Comparison of ENCODE assay signal across 13 cellular contexts in the genomic region with DNA sequence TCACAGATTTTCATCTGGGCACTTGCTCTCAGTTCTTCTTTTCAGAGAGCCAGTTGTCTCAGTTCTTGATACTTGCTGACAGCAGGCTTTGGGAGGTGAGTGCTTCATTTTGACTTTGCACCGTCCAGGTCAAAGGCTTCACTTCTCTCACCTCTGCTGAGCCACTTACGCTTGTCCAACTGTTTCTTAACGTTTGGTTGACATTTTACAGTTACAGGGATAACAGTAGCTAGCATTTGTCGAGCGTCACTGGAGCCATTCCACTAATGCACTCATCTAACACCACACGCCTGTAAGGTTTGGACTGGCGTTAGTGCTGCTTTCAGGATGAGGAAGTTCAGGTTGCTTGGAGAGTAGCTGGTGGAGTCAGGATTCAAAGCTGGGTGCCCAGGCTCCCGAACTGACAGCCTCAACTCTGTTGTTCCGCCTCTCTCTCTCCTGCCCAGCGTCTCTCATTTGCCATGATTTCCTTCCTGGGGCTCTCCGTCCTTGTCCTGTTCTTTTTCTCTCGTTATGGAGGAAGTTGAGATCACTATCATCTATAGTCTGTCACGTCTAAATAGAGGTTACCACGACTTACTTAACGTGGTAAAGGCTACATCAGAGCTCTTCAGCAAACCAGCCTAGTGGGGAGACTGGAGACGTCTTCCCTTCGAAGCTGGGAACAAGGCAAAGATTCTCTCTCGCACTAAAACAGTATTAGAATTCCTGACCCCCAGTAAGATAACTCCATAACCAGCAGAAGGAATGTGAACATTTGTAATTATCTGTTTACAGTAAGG.
DNase-seq lines count a peak whose midpoint lies in the region; ATAC-seq and TF ChIP-seq lines count a peak whose summit lies in the region.
"Had no signal": no experiment of that assay in that cellular context is flagged by ENCODE, and none has a peak within 500 bp of the region (broad histone marks: within the 10 kb centered on the region; RNA-seq: fewer than 3 reads in every experiment).

No MANE protein-coding gene starts in this region.

- no peaks in the 10 kb centered on the region for H3K4me1 Mint-ChIP-seq in WTC11

- peak overlapping the region; percentile 56 for H3K27ac Mint-ChIP-seq in WTC11

- H3K36me3 ChIP-seq in BLaER1 treated with 17β-estradiol and CSF1 and Interleukin-3, amounts not matched to agents 10 nM and 100 nM, result peaks cover 4 to 42% (median 18%) of the 10 kb centered on the region in 11 experiments; a peak in 20 of 22 replicates
- H3K36me3 ChIP-seq in left lung, result peaks cover 0 to 2% of the 10 kb centered on the region in 2 donors
- H3K36me3 ChIP-seq: uterus had no signal

- no peaks in the 10 kb centered on the region for H3K27me3 ChIP-seq in BLaER1 treated with 17β-estradiol and CSF1 and Interleukin-3, amounts not matched to agents 10 nM and 100 nM
- no peaks in the 10 kb centered on the region for H3K27me3 ChIP-seq in left lung
- H3K27me3 ChIP-seq: uterus had no signal

- H3K4me2 ChIP-seq in BLaER1 treated with 17β-estradiol and CSF1 and Interleukin-3, amounts not matched to agents 10 nM and 100 nM, result peak overlapping the region in 8 of 11 experiments; percentile 10 to 47 (median 25); a peak in 7 of 22 replicates

- no peaks in the 10 kb centered on the region for H3K36me3 Mint-ChIP-seq in WTC11

- H3K27ac ChIP-seq in BLaER1 treated with 17β-estradiol and CSF1 and Interleukin-3, amounts not matched to agents 10 nM and 100 nM, result no peak overlapping the region
- no peak overlapping the region for H3K27ac ChIP-seq in left lung
- H3K27ac ChIP-seq: uterus had no signal

- H3K9ac ChIP-seq in BLaER1 treated with 17β-estradiol and CSF1 and Interleukin-3, amounts not matched to agents 10 nM and 100 nM, result no peak overlapping the region

- intact Hi-C loops in left lung (cut with DNase I), result no loop called here

- DNase-seq in WTC11 (ENCODE audit: low spot score), result no peak
- peak in 1 of 2 donors; percentile 27 for DNase-seq in left lung
- no peak for DNase-seq in HEK293T (ENCODE audit: extremely low spot score)
- DNase-seq in pons (ENCODE audit: low spot score), result no peak
- no peak for DNase-seq in foreskin melanocyte
- DNase-seq: activated CD4-positive, alpha-beta T cell treated with anti-CD3 and anti-CD28 coated beads, Interleukin-2, amount 50 U/mL, for 4 hours; C1 segment of cervical spinal cord; mucosa of descending colon; NCI-H524 treated with DMSO at 0.1 percent for 48 hours; uterus had no signal

- H3K4me3 Mint-ChIP-seq in WTC11, result no peak overlapping the region

- no peaks in the 10 kb centered on the region; a peak in 1 of 22 replicates for H3K9me3 ChIP-seq in BLaER1 treated with 17β-estradiol and CSF1 and Interleukin-3, amounts not matched to agents 10 nM and 100 nM (replicated peaks in 1 of 11)
- no peaks in the 10 kb centered on the region for H3K9me3 ChIP-seq in left lung
- H3K9me3 ChIP-seq: mucosa of descending colon, uterus had no signal

- no peak overlapping the region for H3K4me3 ChIP-seq in BLaER1 treated with 17β-estradiol and CSF1 and Interleukin-3, amounts not matched to agents 10 nM and 100 nM
- no peak overlapping the region for H3K4me3 ChIP-seq in left lung
- H3K4me3 ChIP-seq: mucosa of descending colon, uterus had no signal

- peaks cover 0 to 72% (median 48%) of the 10 kb centered on the region in 11 experiments; a peak in 20 of 22 replicates for H4K20me1 ChIP-seq in BLaER1 treated with 17β-estradiol and CSF1 and Interleukin-3, amounts not matched to agents 10 nM and 100 nM

- CTCF ChIA-PET in WTC11 (lab: Charles Lee) (interaction anchor here (1.8 kb wide), 1 partner anchor 10 kb away, joined by 5 read pairs; no protein-coding TSS in a partner anchor), HEK293T (lab: Yijun Ruan, JAX) (no interaction called here)

- ATAC-seq in GM21423 (IDR thresholded peaks at IDR 0.05; ENCODE audit: unreplicated experiment), result peak; percentile 43
- no peak for ATAC-seq in WTC11
- ATAC-seq in left lung, result peak; percentile 29
- no peak for ATAC-seq in SK-N-SH treated with all-trans-retinoic acid at 6 μM for 48 hours
- ATAC-seq: mucosa of descending colon had no signal

- TF ChIP-seq CTCF in WTC11 (IDR thresholded peaks at IDR 0.05), result no peak
- TF ChIP-seq CTCF in left lung (IDR thresholded peaks at IDR 0.05), result no peak

- POLR2A ChIA-PET in WTC11 (lab: Charles Lee), result interaction anchor here (0.6 kb wide), 1 partner anchor 223 kb away, joined by 3 read pairs; no protein-coding TSS in a partner anchor
- POLR2A ChIA-PET in HEK293T (lab: Yijun Ruan, JAX), result no interaction called here

- no peaks in the 10 kb centered on the region for H3K9me3 Mint-ChIP-seq in WTC11

- peaks cover 1 to 24% (median 11%) of the 10 kb centered on the region in 10 experiments; a peak in 15 of 20 replicates for H3K4me1 ChIP-seq in BLaER1 treated with 17β-estradiol and CSF1 and Interleukin-3, amounts not matched to agents 10 nM and 100 nM
- H3K4me1 ChIP-seq in left lung, result peaks cover 7 to 23% of the 10 kb centered on the region in 2 donors
- H3K4me1 ChIP-seq: uterus had no signal

- no peaks in the 10 kb centered on the region for H3K27me3 Mint-ChIP-seq in WTC11 (ENCODE audit: low read depth)

TF ChIP-seq in WTC11, 78 proteins besides CTCF, POLR2A, EP300 and RAD21 (continues in another document):
- TF ChIP-seq OVOL2 (CRISPR knock-in tag; IDR thresholded peaks at IDR 0.05; ENCODE audit: borderline replicate concordance) (no peak), PRRX2 (CRISPR knock-in tag; IDR thresholded peaks at IDR 0.05) (no peak), NR1H2 (CRISPR knock-in tag; IDR thresholded peaks at IDR 0.05) (no peak), TEAD1 (CRISPR knock-in tag; IDR thresholded peaks at IDR 0.05) (no peak), ZNF263 (CRISPR knock-in tag; IDR thresholded peaks at IDR 0.05; ENCODE audit: low read depth) (no peak), IRF2 (CRISPR knock-in tag; IDR thresholded peaks at IDR 0.05; ENCODE audit: borderline replicate concordance, low read depth) (no peak), ZNF219 (CRISPR knock-in tag; IDR thresholded peaks at IDR 0.05; ENCODE audit: borderline replicate concordance) (no peak)

TF ChIP-seq in HEK293T, 16 proteins besides CTCF, POLR2A, EP300 and RAD21:
- TF ChIP-seq NFRKB (IDR thresholded peaks at IDR 0.05) (no peak), ZNF384 (IDR thresholded peaks at IDR 0.05) (no peak), FOXA1 (IDR thresholded peaks at IDR 0.05) (no peak), FOXM1 (IDR thresholded peaks at IDR 0.05; ENCODE audit: borderline replicate concordance) (no peak), L3MBTL2 (conservative IDR thresholded peaks at IDR 0.05) (no peak), SUZ12 (IDR thresholded peaks at IDR 0.05) (no peak), FOXK2 (IDR thresholded peaks at IDR 0.05) (no peak)

TF ChIP-seq in SK-N-SH treated with all-trans-retinoic acid at 6 μM for 48 hours, 23 proteins besides CTCF, POLR2A, EP300 and RAD21:
- TF ChIP-seq ZFP3 (CRISPR knock-in tag; IDR thresholded peaks at IDR 0.05) (no peak), TCF4 (CRISPR knock-in tag; IDR thresholded peaks at IDR 0.05; ENCODE audit: borderline replicate concordance) (no peak), ZNF565 (CRISPR knock-in tag; conservative IDR thresholded peaks at IDR 0.05; ENCODE audit: low read depth) (no peak), RARB (CRISPR knock-in tag; IDR thresholded peaks at IDR 0.05) (no peak), PPARA (CRISPR knock-in tag; IDR thresholded peaks at IDR 0.05; ENCODE audit: borderline replicate concordance) (no peak), OSR1 (CRISPR knock-in tag; IDR thresholded peaks at IDR 0.05) (no peak), ARNTL (CRISPR knock-in tag; IDR thresholded peaks at IDR 0.05; ENCODE audit: borderline replicate concordance, low read depth) (no peak), ZNF8 (CRISPR knock-in tag; IDR thresholded peaks at IDR 0.05) (no peak)
- TF ChIP-seq, protein P1, sequence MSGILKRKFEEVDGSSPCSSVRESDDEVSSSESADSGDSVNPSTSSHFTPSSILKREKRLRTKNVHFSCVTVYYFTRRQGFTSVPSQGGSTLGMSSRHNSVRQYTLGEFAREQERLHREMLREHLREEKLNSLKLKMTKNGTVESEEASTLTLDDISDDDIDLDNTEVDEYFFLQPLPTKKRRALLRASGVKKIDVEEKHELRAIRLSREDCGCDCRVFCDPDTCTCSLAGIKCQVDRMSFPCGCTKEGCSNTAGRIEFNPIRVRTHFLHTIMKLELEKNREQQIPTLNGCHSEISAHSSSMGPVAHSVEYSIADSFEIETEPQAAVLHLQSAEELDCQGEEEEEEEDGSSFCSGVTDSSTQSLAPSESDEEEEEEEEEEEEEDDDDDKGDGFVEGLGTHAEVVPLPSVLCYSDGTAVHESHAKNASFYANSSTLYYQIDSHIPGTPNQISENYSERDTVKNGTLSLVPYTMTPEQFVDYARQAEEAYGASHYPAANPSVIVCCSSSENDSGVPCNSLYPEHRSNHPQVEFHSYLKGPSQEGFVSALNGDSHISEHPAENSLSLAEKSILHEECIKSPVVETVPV (CRISPR knock-in tag; IDR thresholded peaks at IDR 0.05), result no peak
- TF ChIP-seq, protein P2, sequence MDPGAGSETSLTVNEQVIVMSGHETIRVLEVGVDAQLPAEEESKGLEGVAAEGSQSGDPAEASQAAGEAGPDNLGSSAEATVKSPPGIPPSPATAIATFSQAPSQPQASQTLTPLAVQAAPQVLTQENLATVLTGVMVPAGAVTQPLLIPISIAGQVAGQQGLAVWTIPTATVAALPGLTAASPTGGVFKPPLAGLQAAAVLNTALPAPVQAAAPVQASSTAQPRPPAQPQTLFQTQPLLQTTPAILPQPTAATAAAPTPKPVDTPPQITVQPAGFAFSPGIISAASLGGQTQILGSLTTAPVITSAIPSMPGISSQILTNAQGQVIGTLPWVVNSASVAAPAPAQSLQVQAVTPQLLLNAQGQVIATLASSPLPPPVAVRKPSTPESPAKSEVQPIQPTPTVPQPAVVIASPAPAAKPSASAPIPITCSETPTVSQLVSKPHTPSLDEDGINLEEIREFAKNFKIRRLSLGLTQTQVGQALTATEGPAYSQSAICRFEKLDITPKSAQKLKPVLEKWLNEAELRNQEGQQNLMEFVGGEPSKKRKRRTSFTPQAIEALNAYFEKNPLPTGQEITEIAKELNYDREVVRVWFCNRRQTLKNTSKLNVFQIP (CRISPR knock-in tag; IDR thresholded peaks at IDR 0.05; ENCODE audit: borderline replicate concordance, low read depth), result no peak

Comparison
In these comparisons a context has a peak if more than half of its experiments do, and no peak if none do; other contexts are left out.
1. ATAC-seq: peak in GM21423 (single experiment) and left lung (single experiment); none in WTC11 (single experiment) and SK-N-SH treated with all-trans-retinoic acid at 6 μM for 48 hours (single experiment).